8 cellular contexts compared by ENCODE assay signal in genomic region chr11:76207642-76208378, GRCh38. TPM values are rescaled to one million over a fixed set of nuclear protein-coding genes. Genes with fewer than 3 reads are reported as not detected.
DNase-seq lines count a peak whose midpoint lies in the region; ATAC-seq and TF ChIP-seq lines count a peak whose summit lies in the region.

No MANE protein-coding gene starts in this region.

- H3K4me1 Mint-ChIP-seq in naive thymus-derived CD4-positive, alpha-beta T cell, result peaks cover 6 to 28% (median 18%) of the 10 kb centered on the region in 7 donors

- CTCF ChIA-PET in naive thymus-derived CD4-positive, alpha-beta T cell (lab: Charles Lee), result interaction anchor here (0.6 to 7.0 kb wide), 21 partner anchors 9 to 314 kb away, joined by 3 to 151 read pairs (median 4); no protein-coding TSS in a partner anchor

- H3K4me3 Mint-ChIP-seq in naive thymus-derived CD4-positive, alpha-beta T cell, result peak overlapping the region; percentile 78 to 93 (median 84)

- no peaks in the 10 kb centered on the region for H3K36me3 ChIP-seq in naive thymus-derived CD4-positive, alpha-beta T cell (ENCODE audit: control insufficient read depth in 2 of 3, insufficient read depth in 3 of 3, low read length in 3 of 3)

- peaks cover 0 to 12% of the 10 kb centered on the region in 2 donors for H3K27me3 ChIP-seq in naive thymus-derived CD4-positive, alpha-beta T cell (ENCODE audit: control insufficient read depth in 2 of 2, insufficient read depth in 2 of 2, low read length in 2 of 2)

- peaks cover 32 to 67% (median 45%) of the 10 kb centered on the region in 5 donors for H3K27me3 Mint-ChIP-seq in naive thymus-derived CD4-positive, alpha-beta T cell

- DNase-seq in NCI-H1436 (lab: John Stamatoyannopoulos, UW) (peak; percentile 75), NCI-H1436 treated with DMSO at 0.1 percent for 48 hours (lab: John Stamatoyannopoulos, UW) (no peak), fibroblast of gingiva (ENCODE audit: low read depth) (peak; percentile 71)
- peak; percentile 85 to 88 for DNase-seq in activated T-cell treated with anti-CD3 and anti-CD28 coated beads, Interleukin-2, amount 50 U/mL, for 48 hours
- peak; percentile 55 to 86 (median 80) for DNase-seq in naive thymus-derived CD4-positive, alpha-beta T cell
- DNase-seq in stimulated activated CD8-positive, alpha-beta memory T cell treated with anti-CD3 and anti-CD28 coated beads, Interleukin-7, amount 100 ng/mL, for 4 hours (ENCODE audit: low read depth in 2 of 2), result peak; percentile 38 to 64

- no peak overlapping the region for H3K27ac ChIP-seq in naive thymus-derived CD4-positive, alpha-beta T cell (ENCODE audit: low read depth, low read length)

- TF ChIP-seq RAD21 in Ishikawa (IDR thresholded peaks at IDR 0.05; ENCODE audit: low read depth), result peak; percentile 84

- peak; percentile 29; the same call in 1 of the 2 replicates for TF ChIP-seq EP300 in Ishikawa (IDR thresholded peaks at IDR 0.05; ENCODE audit: borderline replicate concordance)

- no peaks in the 10 kb centered on the region for H3K9me3 Mint-ChIP-seq in naive thymus-derived CD4-positive, alpha-beta T cell

- intact Hi-C loops in naive thymus-derived CD4-positive, alpha-beta T cell (cut with micrococcal nuclease), result loop anchor here (1.0 to 5.0 kb wide), 11 partner anchors 27 to 472 kb away; partner anchors contain the start of genes GVQW3 (in 2 of the 2), THAP12 (in 2 of the 2) and EMSY (in 1 of the 2)

- H3K27ac Mint-ChIP-seq in naive thymus-derived CD4-positive, alpha-beta T cell, result peak overlapping the region in 2 of 9 donors; percentile 18 to 32

- H3K36me3 Mint-ChIP-seq in naive thymus-derived CD4-positive, alpha-beta T cell, result no peaks in the 10 kb centered on the region

- peak overlapping the region; percentile 71 for H3K4me3 ChIP-seq in naive thymus-derived CD4-positive, alpha-beta T cell (ENCODE audit: low read length)

- no peaks in the 10 kb centered on the region for H3K9me3 ChIP-seq in naive thymus-derived CD4-positive, alpha-beta T cell (ENCODE audit: control insufficient read depth in 2 of 3, low read length in 3 of 3)

- peak; percentile 89 for ATAC-seq in naive thymus-derived CD4-positive, alpha-beta T cell

- peaks cover 10 to 17% of the 10 kb centered on the region in 2 donors for H3K4me1 ChIP-seq in naive thymus-derived CD4-positive, alpha-beta T cell (ENCODE audit: control insufficient read depth in 2 of 2, insufficient read depth in 2 of 2, low read length in 2 of 2)

- POLR2A ChIA-PET in naive thymus-derived CD4-positive, alpha-beta T cell (lab: Charles Lee), result interaction anchor here (0.6 to 2.8 kb wide), 5 partner anchors 27 to 303 kb away, joined by 3 to 11 read pairs (median 4); no protein-coding TSS in a partner anchor

TF ChIP-seq in Ishikawa, 13 proteins besides CTCF, POLR2A, EP300 and RAD21:
- TF ChIP-seq FOXM1 (IDR thresholded peaks at IDR 0.05; ENCODE audit: borderline replicate concordance, low read depth) (0 out of 2 replicates have a peak, but pooled peaks have one; percentile 23), MAX (IDR thresholded peaks at IDR 0.05) (peak; percentile 66), NFIC (IDR thresholded peaks at IDR 0.05) (no peak)

TF ChIP-seq in PFSK-1, 5 proteins besides CTCF, POLR2A, EP300 and RAD21:
- TF ChIP-seq FOXP2 (optimal IDR thresholded peaks at IDR 0.05; ENCODE audit: borderline replicate concordance, extremely low read depth, extremely low read length, insufficient read depth) (peak; percentile 40), SIN3A (IDR thresholded peaks at IDR 0.05; ENCODE audit: borderline replicate concordance, insufficient read depth, low read length) (no peak)

RNA-seq across cellular contexts. Expression of gene WNT11, which starts 1.5 kb away (rescaled TPM):
- polyA plus RNA-seq in PFSK-1 (2012; ENCODE audit: insufficient read length, low read depth), result 0.19 TPM
- total RNA-seq in naive thymus-derived CD4-positive, alpha-beta T cell, result under 1 TPM in 2 of 5 experiments, not detected in 3; 0.27 to 0.45 TPM
- under 1 TPM in 1 of 2 donors, not detected in 1; 0.16 TPM for polyA plus RNA-seq in naive thymus-derived CD4-positive, alpha-beta T cell
